1 cellular context compared by ENCODE assay signal in genomic region chr10:104254493-104255243, GRCh38.
TF ChIP-seq lines count a peak whose summit lies in the region.

GSTO1 (plus strand) TSS chr10:104254892; CDS start chr10:104254929, 37 bp downstream.

TF ChIP-seq in HepG2, 621 proteins besides CTCF, POLR2A, EP300 and RAD21 (continued from another document and continues in another):
- TF ChIP-seq ZNF124 (CRISPR knock-in tag; IDR thresholded peaks at IDR 0.05) (no peak), PHF5A (CRISPR knock-in tag; IDR thresholded peaks at IDR 0.05; ENCODE audit: low read depth, unreplicated experiment) (no peak), ZNF558 (CRISPR knock-in tag; IDR thresholded peaks at IDR 0.05; ENCODE audit: borderline replicate concordance) (no peak; the same call in 1 of the 2 replicates), MED13 (CRISPR knock-in tag; IDR thresholded peaks at IDR 0.05) (no peak), TRAFD1 (CRISPR knock-in tag; IDR thresholded peaks at IDR 0.05; ENCODE audit: borderline replicate concordance) (no peak), ETS1 (CRISPR knock-in tag; IDR thresholded peaks at IDR 0.05) (no peak), ZNF101 (CRISPR knock-in tag; IDR thresholded peaks at IDR 0.05; ENCODE audit: borderline replicate concordance, low read depth) (no peak), ZNF569 (CRISPR knock-in tag; IDR thresholded peaks at IDR 0.05; ENCODE audit: borderline replicate concordance) (no peak), ZNF513 (CRISPR knock-in tag; conservative IDR thresholded peaks at IDR 0.05) (no peak), ZNF484 (CRISPR knock-in tag; IDR thresholded peaks at IDR 0.05; ENCODE audit: borderline replicate concordance, low read depth) (no peak), PAXIP1 (CRISPR knock-in tag; conservative IDR thresholded peaks at IDR 0.05) (peak; percentile 53), LRRFIP1 (CRISPR knock-in tag; conservative IDR thresholded peaks at IDR 0.05) (no peak), KDM6A (CRISPR knock-in tag; IDR thresholded peaks at IDR 0.05; ENCODE audit: low read depth) (no peak), YEATS2 (CRISPR knock-in tag; IDR thresholded peaks at IDR 0.05; ENCODE audit: borderline replicate concordance) (no peak), ZNF280D (CRISPR knock-in tag; IDR thresholded peaks at IDR 0.05) (0 out of 2 replicates have a peak, but pooled peaks have one; percentile 17), AKAP8 (CRISPR knock-in tag; IDR thresholded peaks at IDR 0.05) (no peak), ZNF160 (CRISPR knock-in tag; IDR thresholded peaks at IDR 0.05) (0 out of 2 replicates have a peak, but pooled peaks have one; percentile 15), ZFP90 (CRISPR knock-in tag; IDR thresholded peaks at IDR 0.05; ENCODE audit: borderline replicate concordance) (no peak), ZNF335 (CRISPR knock-in tag; IDR thresholded peaks at IDR 0.05) (no peak; the same call in 1 of the 2 replicates), ZGPAT (CRISPR knock-in tag; IDR thresholded peaks at IDR 0.05) (0 out of 2 replicates have a peak, but pooled peaks have one; percentile 54), ATF1 (CRISPR knock-in tag; IDR thresholded peaks at IDR 0.05) (no peak), POLR2AphosphoS2 (IDR thresholded peaks at IDR 0.05; ENCODE audit: low read depth, low read length) (no peak), ZNF746 (CRISPR knock-in tag; IDR thresholded peaks at IDR 0.05) (peak; percentile 93)
- TF ChIP-seq, protein P1, sequence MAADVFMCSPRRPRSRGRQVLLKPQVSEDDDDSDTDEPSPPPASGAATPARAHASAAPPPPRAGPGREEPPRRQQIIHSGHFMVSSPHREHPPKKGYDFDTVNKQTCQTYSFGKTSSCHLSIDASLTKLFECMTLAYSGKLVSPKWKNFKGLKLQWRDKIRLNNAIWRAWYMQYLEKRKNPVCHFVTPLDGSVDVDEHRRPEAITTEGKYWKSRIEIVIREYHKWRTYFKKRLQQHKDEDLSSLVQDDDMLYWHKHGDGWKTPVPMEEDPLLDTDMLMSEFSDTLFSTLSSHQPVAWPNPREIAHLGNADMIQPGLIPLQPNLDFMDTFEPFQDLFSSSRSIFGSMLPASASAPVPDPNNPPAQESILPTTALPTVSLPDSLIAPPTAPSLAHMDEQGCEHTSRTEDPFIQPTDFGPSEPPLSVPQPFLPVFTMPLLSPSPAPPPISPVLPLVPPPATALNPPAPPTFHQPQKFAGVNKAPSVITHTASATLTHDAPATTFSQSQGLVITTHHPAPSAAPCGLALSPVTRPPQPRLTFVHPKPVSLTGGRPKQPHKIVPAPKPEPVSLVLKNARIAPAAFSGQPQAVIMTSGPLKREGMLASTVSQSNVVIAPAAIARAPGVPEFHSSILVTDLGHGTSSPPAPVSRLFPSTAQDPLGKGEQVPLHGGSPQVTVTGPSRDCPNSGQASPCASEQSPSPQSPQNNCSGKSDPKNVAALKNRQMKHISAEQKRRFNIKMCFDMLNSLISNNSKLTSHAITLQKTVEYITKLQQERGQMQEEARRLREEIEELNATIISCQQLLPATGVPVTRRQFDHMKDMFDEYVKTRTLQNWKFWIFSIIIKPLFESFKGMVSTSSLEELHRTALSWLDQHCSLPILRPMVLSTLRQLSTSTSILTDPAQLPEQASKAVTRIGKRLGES (CRISPR knock-in tag; IDR thresholded peaks at IDR 0.05; ENCODE audit: borderline replicate concordance), result no peak
- TF ChIP-seq, protein P2, sequence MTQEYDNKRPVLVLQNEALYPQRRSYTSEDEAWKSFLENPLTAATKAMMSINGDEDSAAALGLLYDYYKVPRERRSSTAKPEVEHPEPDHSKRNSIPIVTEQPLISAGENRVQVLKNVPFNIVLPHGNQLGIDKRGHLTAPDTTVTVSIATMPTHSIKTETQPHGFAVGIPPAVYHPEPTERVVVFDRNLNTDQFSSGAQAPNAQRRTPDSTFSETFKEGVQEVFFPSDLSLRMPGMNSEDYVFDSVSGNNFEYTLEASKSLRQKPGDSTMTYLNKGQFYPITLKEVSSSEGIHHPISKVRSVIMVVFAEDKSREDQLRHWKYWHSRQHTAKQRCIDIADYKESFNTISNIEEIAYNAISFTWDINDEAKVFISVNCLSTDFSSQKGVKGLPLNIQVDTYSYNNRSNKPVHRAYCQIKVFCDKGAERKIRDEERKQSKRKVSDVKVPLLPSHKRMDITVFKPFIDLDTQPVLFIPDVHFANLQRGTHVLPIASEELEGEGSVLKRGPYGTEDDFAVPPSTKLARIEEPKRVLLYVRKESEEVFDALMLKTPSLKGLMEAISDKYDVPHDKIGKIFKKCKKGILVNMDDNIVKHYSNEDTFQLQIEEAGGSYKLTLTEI (CRISPR knock-in tag; conservative IDR thresholded peaks at IDR 0.05), result no peak
